Comparison of ENCODE assay signal across 11 cellular contexts in genomic region chr1:32242341-32242851, GRCh38. TPM values are rescaled to one million over a fixed set of nuclear protein-coding genes. Genes with fewer than 3 reads are reported as not detected.
A peak's percentile ranks its signal among the peaks of the same experiment; 100 is the strongest.
DNase-seq lines count a peak whose midpoint lies in the region; ATAC-seq and TF ChIP-seq lines count a peak whose summit lies in the region.
"Had no signal": no experiment of that assay in that cellular context is flagged by ENCODE, and none has a peak within 500 bp of the region (broad histone marks: within the 10 kb centered on the region; RNA-seq: fewer than 3 reads in every experiment).

No MANE protein-coding gene starts in this region.

- H3K4me3 ChIP-seq in hepatocyte (no peak overlapping the region), PC-3 (ENCODE audit: low read length) (no peak overlapping the region)

- H2AFZ ChIP-seq in hepatocyte (no peak overlapping the region), PC-3 (ENCODE audit: low read length) (no peak overlapping the region)

- H3K9ac ChIP-seq in PC-3 (ENCODE audit: low read length), result no peak overlapping the region

- CTCF ChIA-PET in PC-3 (lab: Charles Lee), result interaction anchor here (0.5 kb wide), 1 partner anchor 16 kb away, joined by 3 read pairs; no protein-coding TSS in a partner anchor

- H3K36me3 ChIP-seq in hepatocyte (replicated peaks; ENCODE audit: insufficient read depth, low read depth), result no peaks in the 10 kb centered on the region
- H3K36me3 ChIP-seq in PC-3 (ENCODE audit: low read depth, low read length), result no peaks in the 10 kb centered on the region

- H3K27ac ChIP-seq in hepatocyte (no peak overlapping the region), substantia nigra (ENCODE audit: low read depth, low read length, poor library complexity, severe bottlenecking) (peak overlapping the region; percentile 61), PC-3 (ENCODE audit: low read length) (no peak overlapping the region)

- intact Hi-C loops in PC-3 (cut with micrococcal nuclease), result loop anchor here (5.0 kb wide), 1 partner anchor 90 kb away; no protein-coding TSS in a partner anchor

- POLR2A ChIA-PET in PC-3 (lab: Charles Lee; ENCODE audit: unreplicated experiment), result no interaction called here

- H3K27me3 ChIP-seq in hepatocyte (no peaks in the 10 kb centered on the region), PC-3 (ENCODE audit: low read length) (no peaks in the 10 kb centered on the region)

- H3K9me3 ChIP-seq in hepatocyte (ENCODE audit: low read depth), result no peaks in the 10 kb centered on the region
- no peaks in the 10 kb centered on the region for H3K9me3 ChIP-seq in PC-3 (ENCODE audit: low read length)

- H4K20me1 ChIP-seq in hepatocyte (ENCODE audit: insufficient read depth, poor library complexity, severe bottlenecking) (no peaks in the 10 kb centered on the region), PC-3 (ENCODE audit: low read length) (no peaks in the 10 kb centered on the region)

- TF ChIP-seq CTCF in hepatocyte (IDR thresholded peaks at IDR 0.05; ENCODE audit: poor library complexity), result no peak
- TF ChIP-seq CTCF in PC-3 (conservative IDR thresholded peaks at IDR 0.05; ENCODE audit: low read depth, low read length), result no peak

- no peaks in the 10 kb centered on the region for H3K9me3 Mint-ChIP-seq in T-helper 1 cell treated with Interleukin-12 subunit alpha and Interleukin-12 subunit beta and Interleukin-4 antibody, amounts not matched to agents 30 μg/mL and 1 μg/mL, for 36 hours

- peaks cover 12% of the 10 kb centered on the region for H3K4me1 Mint-ChIP-seq in T-helper 1 cell treated with Interleukin-12 subunit alpha and Interleukin-12 subunit beta and Interleukin-4 antibody, amounts not matched to agents 30 μg/mL and 1 μg/mL, for 36 hours (ENCODE audit: low read depth)

- peak overlapping the region; percentile 14 for H3K27ac Mint-ChIP-seq in T-helper 1 cell treated with Interleukin-12 subunit alpha and Interleukin-12 subunit beta and Interleukin-4 antibody, amounts not matched to agents 30 μg/mL and 1 μg/mL, for 36 hours

- no TSS peak for BruUV-seq in PC-3 (replicated peaks; lab: Mats Ljungman, UMichigan)

- peaks cover 4% of the 10 kb centered on the region for H3K4me1 ChIP-seq in hepatocyte (ENCODE audit: insufficient read depth)
- peaks cover 25% of the 10 kb centered on the region for H3K4me1 ChIP-seq in PC-3 (ENCODE audit: insufficient read depth, low read length)

- no peaks in the 10 kb centered on the region for H3K36me3 Mint-ChIP-seq in T-helper 1 cell treated with Interleukin-12 subunit alpha and Interleukin-12 subunit beta and Interleukin-4 antibody, amounts not matched to agents 30 μg/mL and 1 μg/mL, for 36 hours (ENCODE audit: low read depth)

- H3F3A ChIP-seq in PC-3 (ENCODE audit: low read length, unreplicated experiment), result no peaks in the 10 kb centered on the region

- H3K4me2 ChIP-seq in hepatocyte, result peak overlapping the region; percentile 24
- H3K4me2 ChIP-seq in PC-3 (ENCODE audit: low read length), result no peak overlapping the region

- peaks cover 2% of the 10 kb centered on the region for H3K79me2 ChIP-seq in hepatocyte
- H3K79me2 ChIP-seq in PC-3 (ENCODE audit: low read length), result no peaks in the 10 kb centered on the region

- H3K9me2 ChIP-seq in hepatocyte (replicated peaks; ENCODE audit: insufficient read depth) (no peaks in the 10 kb centered on the region), PC-3 (replicated peaks; ENCODE audit: low read length) (no peaks in the 10 kb centered on the region)

- WGBS in hepatocyte (ENCODE audit: low lambda C conversion rate, missing lambda C conversion rate), result 46% methylated on average over 7 of the region's 7 CpGs

- no peak for DNase-seq in T-helper 1 cell
- DNase-seq in UCSD-AML1 (lab: John Stamatoyannopoulos, UW; ENCODE audit: unreplicated experiment), result peak; percentile 43
- DNase-seq in hepatocyte (ENCODE audit: low spot score), result no peak
- DNase-seq in substantia nigra (lab: John Stamatoyannopoulos, UW), result peak in 41 of 49 donors; percentile 4 to 73 (median 25)
- DNase-seq in PC-3, result no peak
- DNase-seq: NCI-H1417 treated with DMSO at 0.1 percent for 48 hours had no signal

- H3K4me3 Mint-ChIP-seq in T-helper 1 cell treated with Interleukin-12 subunit alpha and Interleukin-12 subunit beta and Interleukin-4 antibody, amounts not matched to agents 30 μg/mL and 1 μg/mL, for 36 hours, result no peak overlapping the region

- ATAC-seq in HG02938 (IDR thresholded peaks at IDR 0.05; ENCODE audit: unreplicated experiment) (no peak), PC-3 (no peak), GM19452 (IDR thresholded peaks at IDR 0.05; ENCODE audit: unreplicated experiment) (no peak)

- H3K27me3 Mint-ChIP-seq in T-helper 1 cell treated with Interleukin-12 subunit alpha and Interleukin-12 subunit beta and Interleukin-4 antibody, amounts not matched to agents 30 μg/mL and 1 μg/mL, for 36 hours (ENCODE audit: low read depth), result no peaks in the 10 kb centered on the region

RNA-seq across cellular contexts. Expression of gene FAM167B, which starts 4.6 kb away (rescaled TPM):
- total RNA-seq in hepatocyte (0.16 and 0.53 TPM in 2 replicates), PC-3 (2014; rRNA removed) (1.3 and 1.6 TPM in 2 replicates)
- 0.75 TPM in 1 of 2 replicates, not detected in the other for polyA plus RNA-seq in hepatocyte

RNA-seq across cellular contexts. Expression of gene LCK, which starts 8.7 kb away (rescaled TPM):
- total RNA-seq in hepatocyte (0.40 and 0.68 TPM in 2 replicates), PC-3 (2014; rRNA removed) (3.6 and 4.3 TPM in 2 replicates)
- polyA plus RNA-seq in hepatocyte, result 0.79 and 0.94 TPM in 2 replicates

RNA-seq across cellular contexts. Expression of gene EIF3I, which starts 20.2 kb away (rescaled TPM):
- total RNA-seq in hepatocyte, result 207 and 227 TPM in 2 replicates
- polyA plus RNA-seq in hepatocyte, result 177 and 183 TPM in 2 replicates
- 413 and 442 TPM in 2 replicates for total RNA-seq in PC-3 (2014; rRNA removed)

RNA-seq across cellular contexts. Expression of gene TMEM234, which starts 20.2 kb away (rescaled TPM):
- 11.9 and 14.8 TPM in 2 replicates for total RNA-seq in hepatocyte
- 27.4 and 38.6 TPM in 2 replicates for polyA plus RNA-seq in hepatocyte
- total RNA-seq in PC-3 (2014; rRNA removed), result 4.2 and 7.7 TPM in 2 replicates

RNA-seq across cellular contexts. Expression of gene DCDC2B, which starts 33.5 kb away (rescaled TPM):
- total RNA-seq in hepatocyte (not detected in 2 replicates), PC-3 (2014; rRNA removed) (not detected in 2 replicates)
- 0.17 and 0.96 TPM in 2 replicates for polyA plus RNA-seq in hepatocyte
- total RNA-seq: epithelial cell of proximal tubule had no signal
- polyA plus RNA-seq: BJ had no signal

Comparison
In these comparisons a context has a peak if more than half of its experiments do, and no peak if none do; other contexts are left out.
1. DNase-seq: peak in UCSD-AML1 (single experiment) and substantia nigra (41 of 49); none in T-helper 1 cell (0 of 5), hepatocyte (single experiment) and PC-3 (single experiment).